Comparison of ENCODE assay signal across 1 cellular context in genomic region chr17:83005639-83006038, GRCh38.
TF ChIP-seq lines count a peak whose summit lies in the region.

No MANE protein-coding gene starts in this region.

TF ChIP-seq in SK-N-SH treated with all-trans-retinoic acid at 6 μM for 48 hours, 23 proteins besides CTCF, POLR2A, EP300 and RAD21 (continued from another document):
- TF ChIP-seq CREB5 (CRISPR knock-in tag; IDR thresholded peaks at IDR 0.05; ENCODE audit: low read depth) (no peak), ESRRG (CRISPR knock-in tag; IDR thresholded peaks at IDR 0.05) (no peak), GLIS3 (CRISPR knock-in tag; IDR thresholded peaks at IDR 0.05) (no peak), ZC3H10 (CRISPR knock-in tag; IDR thresholded peaks at IDR 0.05) (no peak), RARB (CRISPR knock-in tag; IDR thresholded peaks at IDR 0.05) (no peak), SNAI2 (CRISPR knock-in tag; IDR thresholded peaks at IDR 0.05) (no peak), BACH2 (CRISPR knock-in tag; IDR thresholded peaks at IDR 0.05; ENCODE audit: borderline replicate concordance) (no peak)
